17 cellular contexts compared by ENCODE assay signal in genomic region chr12:28425531-28425930, GRCh38.
DNase-seq lines count a peak whose midpoint lies in the region; ATAC-seq and TF ChIP-seq lines count a peak whose summit lies in the region.
"Had no signal": no experiment of that assay in that cellular context is flagged by ENCODE, and none has a peak within 500 bp of the region (broad histone marks: within the 10 kb centered on the region; RNA-seq: fewer than 3 reads in every experiment).

No MANE protein-coding gene starts in this region.

- no peaks in the 10 kb centered on the region for H3K27me3 Mint-ChIP-seq in memory B cell
- no peaks in the 10 kb centered on the region for H3K27me3 Mint-ChIP-seq in CD8-positive, alpha-beta T cell (ENCODE audit: low read depth)

- H3K27ac ChIP-seq in HEK293 (ENCODE audit: extremely low read depth, low read depth, low read length) (no peak overlapping the region), spleen (no peak overlapping the region)
- H3K27ac ChIP-seq in CD8-positive, alpha-beta T cell (ENCODE audit: low read depth, low read length), result no peak overlapping the region
- H3K27ac ChIP-seq: breast epithelium had no signal

- TF ChIP-seq CTCF in HEK293 (tag by site-specific recombination; IDR thresholded peaks at IDR 0.05), result no peak
- TF ChIP-seq CTCF in spleen (IDR thresholded peaks at IDR 0.05 in 8 of 11, conservative IDR thresholded peaks at IDR 0.05 in 3 of 11), result no peak
- no peak for TF ChIP-seq CTCF in CD8-positive, alpha-beta T cell (IDR thresholded peaks at IDR 0.05)

- peak; percentile 81 for ATAC-seq in GM18511 (IDR thresholded peaks at IDR 0.05; ENCODE audit: unreplicated experiment)
- peak; percentile 34 for ATAC-seq in HG03558 (IDR thresholded peaks at IDR 0.05; ENCODE audit: extremely low read depth, unreplicated experiment)
- ATAC-seq in memory B cell (ENCODE audit: low read depth), result peak; percentile 59
- ATAC-seq in CD8-positive, alpha-beta T cell, result no peak
- ATAC-seq in HG02884 (IDR thresholded peaks at IDR 0.05; ENCODE audit: unreplicated experiment), result no peak
- ATAC-seq: Panc1 had no signal

- intact Hi-C loops in spleen (cut with DNase I; ENCODE audit: low total_unique reads), result no loop called here
- intact Hi-C loops in CD8-positive, alpha-beta T cell (cut with DNase I, micrococcal nuclease), result no loop called here

- H3K4me3 ChIP-seq in HEK293 (ENCODE audit: low read depth, low read length) (no peak overlapping the region), spleen (no peak overlapping the region)
- H3K4me3 ChIP-seq in CD8-positive, alpha-beta T cell (ENCODE audit: low read depth, low read length), result no peak overlapping the region
- H3K4me3 ChIP-seq: breast epithelium had no signal

- H3K27ac Mint-ChIP-seq in memory B cell, result no peak overlapping the region
- H3K27ac Mint-ChIP-seq in CD8-positive, alpha-beta T cell, result no peak overlapping the region
- H3K27ac Mint-ChIP-seq: endodermal cell had no signal

- no peak for TF ChIP-seq POLR2A in spleen (IDR thresholded peaks at IDR 0.05)

- DNase-seq in memory B cell (ENCODE audit: low spot score in 2 of 2), result no peak
- no peak for DNase-seq in spleen
- DNase-seq in ecto neural progenitor cell (ENCODE audit: low spot score), result no peak
- DNase-seq in CD8-positive, alpha-beta T cell, result no peak
- DNase-seq: activated CD8-positive, alpha-beta memory T cell treated with anti-CD3 and anti-CD28 coated beads for 24 hours; endodermal cell; foreskin melanocyte; GOT3; NCI-H1417 treated with DMSO at 0.1 percent for 48 hours; NCI-H69; stimulated activated CD4-positive, alpha-beta T cell treated with anti-CD3 and anti-CD28 coated beads, Interleukin-15, amount 100 ng/mL, for 24 hours had no signal

- POLR2A ChIA-PET in HEK293 (lab: Yijun Ruan, JAX), result no interaction called here
- POLR2A ChIA-PET in CD8-positive, alpha-beta T cell (lab: Charles Lee), result no interaction called here

- H3K4me1 ChIP-seq in HEK293 (ENCODE audit: control insufficient read depth, insufficient read depth, low read length), result no peaks in the 10 kb centered on the region
- peaks cover 0 to 7% (median 0%) of the 10 kb centered on the region in 6 donors for H3K4me1 ChIP-seq in spleen
- H3K4me1 ChIP-seq in CD8-positive, alpha-beta T cell (ENCODE audit: insufficient read depth, low read length), result no peaks in the 10 kb centered on the region
- H3K4me1 ChIP-seq: breast epithelium had no signal

- H3K9me3 ChIP-seq in HEK293 (ENCODE audit: control insufficient read depth, insufficient read depth, low read depth, low read length) (no peaks in the 10 kb centered on the region), spleen (peaks cover 0 to 5% (median 0%) of the 10 kb centered on the region in 8 donors)
- H3K9me3 ChIP-seq in CD8-positive, alpha-beta T cell (ENCODE audit: low read length), result no peaks in the 10 kb centered on the region
- H3K9me3 ChIP-seq: breast epithelium had no signal

- CTCF ChIA-PET in HEK293 (lab: Yijun Ruan, JAX), result interaction anchor here (0.6 kb wide), 1 partner anchor 459 kb away, joined by 3 read pairs; no protein-coding TSS in a partner anchor
- CTCF ChIA-PET in CD8-positive, alpha-beta T cell (lab: Charles Lee), result no interaction called here

- H3K36me3 Mint-ChIP-seq in memory B cell, result peaks cover 12% of the 10 kb centered on the region
- peaks cover 30% of the 10 kb centered on the region for H3K36me3 Mint-ChIP-seq in CD8-positive, alpha-beta T cell

- H3K9me3 Mint-ChIP-seq in memory B cell, result peaks cover 6% of the 10 kb centered on the region
- H3K9me3 Mint-ChIP-seq in CD8-positive, alpha-beta T cell, result peaks cover 10% of the 10 kb centered on the region

- no peaks in the 10 kb centered on the region for H3K27me3 ChIP-seq in spleen (replicated peaks in 1 of 7)
- H3K27me3 ChIP-seq in CD8-positive, alpha-beta T cell (ENCODE audit: insufficient read depth, low read length), result no peaks in the 10 kb centered on the region
- H3K27me3 ChIP-seq: breast epithelium had no signal

- H3K4me1 Mint-ChIP-seq in memory B cell, result peaks cover 2% of the 10 kb centered on the region
- H3K4me1 Mint-ChIP-seq in CD8-positive, alpha-beta T cell (ENCODE audit: low read depth), result peaks cover 4% of the 10 kb centered on the region

- H3K36me3 ChIP-seq in HEK293 (ENCODE audit: control insufficient read depth in 2 of 2, insufficient read depth in 1 of 2, low read length in 2 of 2) (no peaks in the 10 kb centered on the region), spleen (peaks cover 0 to 3% (median 0%) of the 10 kb centered on the region in 6 donors)
- H3K36me3 ChIP-seq in CD8-positive, alpha-beta T cell (ENCODE audit: insufficient read depth, low read length), result no peaks in the 10 kb centered on the region
- H3K36me3 ChIP-seq: breast epithelium had no signal

- no peak overlapping the region for H3K4me3 Mint-ChIP-seq in memory B cell
- H3K4me3 Mint-ChIP-seq in CD8-positive, alpha-beta T cell, result no peak overlapping the region
- H3K4me3 Mint-ChIP-seq: endodermal cell had no signal

TF ChIP-seq in HEK293, 187 proteins besides CTCF, POLR2A, EP300 and RAD21:
- 0 out of 2 replicates have a peak, but pooled peaks have one; percentile 40 for TF ChIP-seq PRDM1 (tag by site-specific recombination; IDR thresholded peaks at IDR 0.05)
- no peak for TF ChIP-seq ZNF132 (tag by site-specific recombination; IDR thresholded peaks at IDR 0.05; ENCODE audit: borderline replicate concordance)
- no peak for TF ChIP-seq ZNF23 (tag by site-specific recombination; IDR thresholded peaks at IDR 0.05; ENCODE audit: borderline replicate concordance)
- TF ChIP-seq ZNF501 (tag by site-specific recombination; IDR thresholded peaks at IDR 0.05), result no peak

Comparison
In these comparisons a context has a peak if more than half of its experiments do, and no peak if none do; other contexts are left out.
1. ATAC-seq: peak in GM18511 (single experiment), HG03558 (single experiment) and memory B cell (single experiment); none in CD8-positive, alpha-beta T cell (single experiment) and HG02884 (single experiment).